ENCODE assay signal across 20 cellular contexts in genomic region chrX:151790421-151791160, GRCh38. TPM values are rescaled to one million over a fixed set of nuclear protein-coding genes. Genes with fewer than 3 reads are reported as not detected.
"Had no signal": no experiment of that assay in that cellular context is flagged by ENCODE, and none has a peak within 500 bp of the region (broad histone marks: within the 10 kb centered on the region; RNA-seq: fewer than 3 reads in every experiment).

No MANE protein-coding gene starts in this region.

- H3K4me3 ChIP-seq: dorsolateral prefrontal cortex, smooth muscle cell, thoracic aorta had no signal

- H3K27ac ChIP-seq: dorsolateral prefrontal cortex, neutrophil had no signal

- H3K9me3 ChIP-seq: neutrophil, thoracic aorta had no signal

- DNase-seq: activated CD4-positive, alpha-beta memory T cell treated with anti-CD3 and anti-CD28 coated beads for 36 hours; activated CD4-positive, alpha-beta T cell treated with anti-CD3 and anti-CD28 coated beads for 36 hours; activated effector memory CD4-positive, alpha-beta T cell treated with Interleukin-2 at 50 U/mL for 16 hours; activated T-cell treated with anti-CD3 and anti-CD28 coated beads, Interleukin-2, amount 50 U/mL, for 4 hours; amygdala; dorsolateral prefrontal cortex; endodermal cell; foreskin melanocyte; mesendoderm; natural killer cell; retina; stimulated activated naive CD8-positive, alpha-beta T cell treated with anti-CD3 and anti-CD28 coated beads, Interleukin-15, amount 100 ng/mL, for 72 hours had no signal

- H3K27me3 ChIP-seq: neutrophil had no signal

- H3K36me3 ChIP-seq: neutrophil, thoracic aorta had no signal

RNA-seq across cellular contexts. Expression of gene CNGA2, which starts 56.0 kb away (rescaled TPM):
- total RNA-seq: activated CD4-positive, alpha-beta memory T cell treated with anti-CD3 and anti-CD28 coated beads for 36 hours; activated CD4-positive, alpha-beta T cell treated with anti-CD3 and anti-CD28 coated beads for 36 hours; activated T-cell treated with anti-CD3 and anti-CD28 coated beads, Interleukin-2, amount 50 U/mL, for 4 hours; chondrocyte; dorsolateral prefrontal cortex; endodermal cell; epithelial cell of proximal tubule; lower leg skin; natural killer cell; smooth muscle cell; T-helper 1 cell treated with Interleukin-12 subunit alpha and Interleukin-12 subunit beta and Interleukin-4 antibody, amounts not matched to agents 30 ng/mL and 1 ng/mL, for 36 hours; thoracic aorta; urinary bladder had no signal
